Comparison of ENCODE assay signal across 9 cellular contexts in genomic region chr17:33225994-33226393, GRCh38.
"Had no signal": no experiment of that assay in that cellular context is flagged by ENCODE, and none has a peak within 500 bp of the region (broad histone marks: within the 10 kb centered on the region; RNA-seq: fewer than 3 reads in every experiment).

No MANE protein-coding gene starts in this region.

- H3K27ac Mint-ChIP-seq: H9, IgD-negative memory B cell had no signal

- H3K4me2 ChIP-seq: KMS-11 had no signal

- H3K27ac ChIP-seq: GM23248, KMS-11 had no signal

- H3K36me3 Mint-ChIP-seq: IgD-negative memory B cell had no signal

- H3K4me3 Mint-ChIP-seq: H9, IgD-negative memory B cell had no signal

- FAIRE-seq: H54, HepG2 had no signal

- H3K4me1 Mint-ChIP-seq: IgD-negative memory B cell had no signal

- DNase-seq: GM23248, GOT3, H9, HCEC 1CT, KBM-7 had no signal

- ATAC-seq: HepG2 had no signal

- H3K9me3 Mint-ChIP-seq: H9, IgD-negative memory B cell had no signal

- H3K9ac ChIP-seq: GM23248, KMS-11 had no signal

- H2AFZ ChIP-seq: GM23248 had no signal

- H3K4me3 ChIP-seq: GM23248 had no signal
